ENCODE assay signal across 21 cellular contexts in the genomic region with DNA sequence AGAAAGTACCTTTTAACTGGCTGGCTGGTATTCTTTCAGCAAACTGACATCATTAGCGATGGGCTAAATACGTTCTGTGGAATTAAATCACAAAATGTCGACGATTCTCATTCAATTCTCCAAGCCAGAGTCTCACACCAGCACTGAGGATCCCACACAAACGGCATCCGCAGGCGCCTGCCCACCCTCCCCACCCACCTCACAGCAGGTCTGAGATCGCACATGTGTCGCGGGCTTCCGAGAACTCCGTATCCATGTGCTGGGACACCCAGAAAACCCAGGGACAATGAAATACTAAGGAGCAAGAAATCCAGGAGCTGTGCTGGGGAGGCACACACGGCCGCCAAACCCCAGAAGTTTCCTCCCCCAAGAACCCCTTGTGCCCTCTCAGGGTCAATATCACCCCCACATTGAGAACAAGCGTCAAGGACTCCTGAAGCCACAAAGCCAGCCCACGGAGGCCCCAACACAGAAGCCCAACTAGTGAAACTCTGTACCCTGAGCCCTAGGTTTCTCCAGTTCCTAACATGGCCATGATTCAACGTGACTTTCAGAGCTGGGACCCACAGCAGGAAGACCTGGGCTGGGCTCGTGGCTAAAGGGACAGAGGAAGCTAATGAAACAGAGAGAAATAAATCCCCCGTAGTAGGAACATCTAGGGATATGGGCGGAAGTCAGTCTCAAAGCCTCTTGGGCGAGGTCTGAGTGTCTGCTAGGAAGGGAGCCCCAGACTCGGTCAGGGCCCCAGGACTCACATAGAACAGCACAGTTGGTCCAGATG. TPM values are rescaled to one million over a fixed set of nuclear protein-coding genes. Genes with fewer than 3 reads are reported as not detected.
DNase-seq lines count a peak whose midpoint lies in the region; ATAC-seq, FAIRE-seq and TF ChIP-seq lines count a peak whose summit lies in the region.
"Had no signal": no experiment of that assay in that cellular context is flagged by ENCODE, and none has a peak within 500 bp of the region (broad histone marks: within the 10 kb centered on the region; RNA-seq: fewer than 3 reads in every experiment).

No MANE protein-coding gene starts in this region.

- H3K9ac ChIP-seq in HepG2 (ENCODE audit: insufficient read depth, low read depth, low read length) = no peak overlapping the region

- H3K4me3 ChIP-seq in HepG2 (replicated peaks in 1 of 3; ENCODE audit: insufficient read depth in 1 of 3, low read depth in 2 of 3, low read length in 3 of 3) = no peak overlapping the region
- H3K4me3 ChIP-seq: left lung had no signal

- POLR2A ChIA-PET in activated CD4-positive, alpha-beta memory T cell treated with anti-CD3 and anti-CD28 coated beads for 36 hours (lab: Charles Lee) = no interaction called here
- POLR2A ChIA-PET in HepG2 (lab: Yijun Ruan, JAX) = no interaction called here

- 83% methylated on average over 20 of the region's 22 CpGs for WGBS in HepG2 (ENCODE audit: low lambda C conversion rate)

- in situ Hi-C loops in HepG2 (cut with HindIII; ENCODE audit: extremely low pct_ligation_motif_present, low pct_unique_long_range_greater_than_20kb) = no loop called here

- no peaks in the 10 kb centered on the region for H3K9me3 ChIP-seq in HepG2 (ENCODE audit: low read length)
- H3K9me3 ChIP-seq: left lung had no signal

- H3K4me1 ChIP-seq in HepG2 (ENCODE audit: insufficient read depth, low read length) = peaks cover 90% of the 10 kb centered on the region

- peak overlapping the region; percentile 95 for H3K27ac ChIP-seq in HepG2 (ENCODE audit: extremely low read length, insufficient read depth, low read length)

- H2AFZ ChIP-seq in HepG2 (ENCODE audit: low read length) = no peak overlapping the region

- CTCF ChIA-PET in activated CD4-positive, alpha-beta memory T cell treated with anti-CD3 and anti-CD28 coated beads for 36 hours (lab: Charles Lee) = no interaction called here
- CTCF ChIA-PET in HepG2 (lab: Yijun Ruan, JAX; ENCODE audit: low intra/inter-chr PET ratio, low total read pairs) = no interaction called here

- no peaks in the 10 kb centered on the region for H3K36me3 Mint-ChIP-seq in activated CD4-positive, alpha-beta memory T cell treated with anti-CD3 and anti-CD28 coated beads for 36 hours
- no peaks in the 10 kb centered on the region for H3K36me3 Mint-ChIP-seq in stimulated activated effector memory CD8-positive, alpha-beta T cell treated with anti-CD3 and anti-CD28 coated beads, Interleukin-12 subunit alpha, Interleukin-12 subunit beta, amount 100 ng/mL, for 72 hours
- H3K36me3 Mint-ChIP-seq: activated naive CD8-positive, alpha-beta T cell treated with anti-CD3 and anti-CD28 coated beads, Interleukin-2, amount 10 ng/mL, durations not matched to agents 7 days and 5 days had no signal

- TF ChIP-seq RAD21 in HepG2 (CRISPR knock-in tag; IDR thresholded peaks at IDR 0.05) = no peak

- ATAC-seq in HepG2 (no peak), GM18858 (IDR thresholded peaks at IDR 0.05; ENCODE audit: unreplicated experiment) (no peak), GM18909 (IDR thresholded peaks at IDR 0.05; ENCODE audit: poor library complexity, unreplicated experiment) (no peak), HG03139 (IDR thresholded peaks at IDR 0.05; ENCODE audit: unreplicated experiment) (no peak)
- ATAC-seq in stimulated activated effector memory CD8-positive, alpha-beta T cell treated with anti-CD3 and anti-CD28 coated beads, Interleukin-12 subunit alpha, Interleukin-12 subunit beta, amount 100 ng/mL, for 72 hours = no peak
- ATAC-seq: HCT116, left lung, T-helper 17 cell had no signal

- TF ChIP-seq CTCF in HepG2 (CRISPR knock-in tag; IDR thresholded peaks at IDR 0.05) = no peak

- no peaks in the 10 kb centered on the region for H3K27me3 Mint-ChIP-seq in activated CD4-positive, alpha-beta memory T cell treated with anti-CD3 and anti-CD28 coated beads for 36 hours
- H3K27me3 Mint-ChIP-seq: activated naive CD8-positive, alpha-beta T cell treated with anti-CD3 and anti-CD28 coated beads, Interleukin-2, amount 10 ng/mL, durations not matched to agents 7 days and 5 days; stimulated activated naive CD8-positive, alpha-beta T cell treated with anti-CD3 and anti-CD28 coated beads, Interleukin-15, amount 100 ng/mL, for 72 hours; T-helper 17 cell had no signal

- TF ChIP-seq POLR2A in GM12892 (IDR thresholded peaks at IDR 0.05; ENCODE audit: low read depth, low read length) = no peak
- TF ChIP-seq POLR2A in HepG2 (IDR thresholded peaks at IDR 0.05; ENCODE audit: insufficient read depth in 1 of 2, low read depth in 2 of 2, low read length in 2 of 2) = no peak

- BruUV-seq in HepG2 (replicated peaks; lab: Mats Ljungman, UMichigan) = no TSS peak

- H3K4me1 Mint-ChIP-seq in activated CD4-positive, alpha-beta memory T cell treated with anti-CD3 and anti-CD28 coated beads for 36 hours (ENCODE audit: low read depth) = peaks cover 19% of the 10 kb centered on the region
- peaks cover 24% of the 10 kb centered on the region for H3K4me1 Mint-ChIP-seq in stimulated activated effector memory CD8-positive, alpha-beta T cell treated with anti-CD3 and anti-CD28 coated beads, Interleukin-12 subunit alpha, Interleukin-12 subunit beta, amount 100 ng/mL, for 72 hours

- H3K36me3 ChIP-seq in HepG2 (replicated peaks in 1 of 2; ENCODE audit: control insufficient read depth in 1 of 2, insufficient read depth in 2 of 2, low read length in 2 of 2) = peaks cover 2% of the 10 kb centered on the region in 2 experiments; a peak in 1 of 5 replicates

- H3K27ac Mint-ChIP-seq in activated CD4-positive, alpha-beta memory T cell treated with anti-CD3 and anti-CD28 coated beads for 36 hours = no peak overlapping the region
- peak overlapping the region; percentile 48 for H3K27ac Mint-ChIP-seq in stimulated activated effector memory CD8-positive, alpha-beta T cell treated with anti-CD3 and anti-CD28 coated beads, Interleukin-12 subunit alpha, Interleukin-12 subunit beta, amount 100 ng/mL, for 72 hours
- H3K27ac Mint-ChIP-seq: activated naive CD8-positive, alpha-beta T cell treated with anti-CD3 and anti-CD28 coated beads, Interleukin-2, amount 10 ng/mL, durations not matched to agents 7 days and 5 days; T-helper 17 cell had no signal

- no peaks in the 10 kb centered on the region for H3K27me3 ChIP-seq in HepG2 (ENCODE audit: control insufficient read depth in 1 of 2, insufficient read depth in 2 of 2, low read length in 2 of 2)
- H3K27me3 ChIP-seq: left lung had no signal

- FAIRE-seq in GM12892 (lab: Jason Lieb, UNC) (no peak), HepG2 (lab: Jason Lieb, UNC) (no peak)
- FAIRE-seq: endometrium had no signal

- H3K9me3 Mint-ChIP-seq in activated CD4-positive, alpha-beta memory T cell treated with anti-CD3 and anti-CD28 coated beads for 36 hours = no peaks in the 10 kb centered on the region
- no peaks in the 10 kb centered on the region for H3K9me3 Mint-ChIP-seq in stimulated activated effector memory CD8-positive, alpha-beta T cell treated with anti-CD3 and anti-CD28 coated beads, Interleukin-12 subunit alpha, Interleukin-12 subunit beta, amount 100 ng/mL, for 72 hours
- H3K9me3 Mint-ChIP-seq: activated naive CD8-positive, alpha-beta T cell treated with anti-CD3 and anti-CD28 coated beads, Interleukin-2, amount 10 ng/mL, durations not matched to agents 7 days and 5 days; stimulated activated naive CD8-positive, alpha-beta T cell treated with anti-CD3 and anti-CD28 coated beads, Interleukin-15, amount 100 ng/mL, for 72 hours had no signal

- H4K20me1 ChIP-seq in HepG2 (ENCODE audit: insufficient read depth, low read length) = no peaks in the 10 kb centered on the region; the same call in 1 of the 2 replicates

- 0 out of 2 replicates have a peak overlapping the region, but pooled peaks have one; percentile 10 for H3K4me2 ChIP-seq in HepG2 (ENCODE audit: low read depth, low read length)

- peaks cover 83% of the 10 kb centered on the region for H3K79me2 ChIP-seq in HepG2 (ENCODE audit: insufficient read depth, low read length)

- DNase-seq in GM12892 (ENCODE audit: insufficient read length) (peak; percentile 2), HepG2 (ENCODE audit: low spot score) (no peak)
- peak; percentile 5 for DNase-seq in activated CD4-positive, alpha-beta memory T cell treated with anti-CD3 and anti-CD28 coated beads for 36 hours
- DNase-seq in stimulated activated effector memory CD8-positive, alpha-beta T cell treated with anti-CD3 and anti-CD28 coated beads, Interleukin-12 subunit alpha, Interleukin-12 subunit beta, amount 100 ng/mL, for 72 hours (ENCODE audit: low spot score in 2 of 2) = no peak
- DNase-seq: activated CD4-positive, CD25-positive, alpha-beta regulatory T cell treated with anti-CD3 and anti-CD28 coated beads, Interleukin-2, amount 50 U/mL, for 72 hours; activated naive CD8-positive, alpha-beta T cell treated with anti-CD3 and anti-CD28 coated beads, Interleukin-2, amount 10 ng/mL, durations not matched to agents 7 days and 5 days; activated T-cell treated with anti-CD3 and anti-CD28 coated beads for 4 hours; caudate nucleus; foreskin melanocyte; GDM1; NCI-H146; NCI-H446 treated with DMSO at 0.1 percent for 48 hours; SIG-M5; T-helper 17 cell had no signal

- TF ChIP-seq EP300 in HepG2 (IDR thresholded peaks at IDR 0.05; ENCODE audit: low read depth in 2 of 2, low read length in 2 of 2) = no peak
- no peak for TF ChIP-seq EP300 in HepG2 (CRISPR knock-in tag; IDR thresholded peaks at IDR 0.05; ENCODE audit: borderline replicate concordance)

- H3K4me3 Mint-ChIP-seq in activated CD4-positive, alpha-beta memory T cell treated with anti-CD3 and anti-CD28 coated beads for 36 hours = no peak overlapping the region
- H3K4me3 Mint-ChIP-seq in stimulated activated effector memory CD8-positive, alpha-beta T cell treated with anti-CD3 and anti-CD28 coated beads, Interleukin-12 subunit alpha, Interleukin-12 subunit beta, amount 100 ng/mL, for 72 hours = no peak overlapping the region
- H3K4me3 Mint-ChIP-seq: activated naive CD8-positive, alpha-beta T cell treated with anti-CD3 and anti-CD28 coated beads, Interleukin-2, amount 10 ng/mL, durations not matched to agents 7 days and 5 days; stimulated activated naive CD8-positive, alpha-beta T cell treated with anti-CD3 and anti-CD28 coated beads, Interleukin-15, amount 100 ng/mL, for 72 hours; T-helper 17 cell had no signal

- intact Hi-C loops in activated CD4-positive, alpha-beta memory T cell treated with anti-CD3 and anti-CD28 coated beads for 36 hours (cut with micrococcal nuclease) = no loop called here
- intact Hi-C loops in HepG2 (cut with micrococcal nuclease; ENCODE audit: unreplicated experiment) = loop anchor here (10.0 kb wide), 1 partner anchor 83 kb away; the partner anchor contains the start of gene BRSK2

RNA-seq across cellular contexts. Expression of gene TOLLIP, which starts 8.0 kb away (rescaled TPM):
- polyA plus RNA-seq in GM12892 (2012; ENCODE audit: missing spikeins) = 8.1 TPM
- total RNA-seq in activated CD4-positive, alpha-beta memory T cell treated with anti-CD3 and anti-CD28 coated beads for 36 hours = 10 to 100 TPM; 30.0 to 32.1 TPM
- total RNA-seq in HepG2 (2016; rRNA removed; fragmentation: Illumina TruSeq; extraction: Trizol) = 19.4 and 25.9 TPM in 2 replicates
- 21.8 and 24.1 TPM in 2 replicates for total RNA-seq in HepG2 (2016; cell fraction: cytosol; rRNA removed; fragmentation: Illumina TruSeq; extraction: Trizol; ENCODE audit: low read depth)
- 18.0 and 24.4 TPM in 2 replicates for total RNA-seq in HepG2 (2016; cell fraction: insoluble cytoplasmic fraction; rRNA removed; fragmentation: Illumina TruSeq; extraction: Trizol)
- 16.0 and 17.9 TPM in 2 replicates for total RNA-seq in HepG2 (2016; cell fraction: membrane; rRNA removed; fragmentation: Illumina TruSeq; extraction: Trizol)
- 11.3 and 14.6 TPM in 2 replicates for total RNA-seq in HepG2 (2016; cell fraction: nucleus; rRNA removed; fragmentation: Illumina TruSeq; extraction: Trizol)
- polyA plus RNA-seq in HepG2 (2011; rRNA removed) = 44.2 and 47.5 TPM in 2 replicates
- 27.1 and 38.7 TPM in 2 replicates for polyA plus RNA-seq in HepG2 (2011; cell fraction: cytosol; rRNA removed)
- polyA plus RNA-seq in HepG2 (2011; cell fraction: nucleus; rRNA removed) = 59.6 and 61.9 TPM in 2 replicates
- 31.4 and 32.5 TPM in 2 replicates for polyA plus RNA-seq in HepG2 (2012)
- polyA plus RNA-seq in HepG2 (2016; cell fraction: cytosol; fragmentation: Illumina TruSeq; extraction: Trizol; ENCODE audit: low read depth) = 23.1 and 26.1 TPM in 2 replicates
- polyA plus RNA-seq in HepG2 (2016; cell fraction: insoluble cytoplasmic fraction; fragmentation: Illumina TruSeq; extraction: Trizol; ENCODE audit: low read depth) = 40.7 and 53.4 TPM in 2 replicates
- polyA plus RNA-seq in HepG2 (2016; cell fraction: membrane; fragmentation: Illumina TruSeq; extraction: Trizol; ENCODE audit: low read depth) = 25.9 and 29.3 TPM in 2 replicates
- polyA plus RNA-seq in HepG2 (2016; cell fraction: nucleus; fragmentation: Illumina TruSeq; extraction: Trizol; ENCODE audit: insufficient read depth, low read depth) = 27.5 and 35.7 TPM in 2 replicates
- polyA minus RNA-seq in HepG2 (2011; rRNA and poly(A)+ RNA removed; ENCODE audit: low replicate concordance) = 19.2 and 101 TPM in 2 replicates
- 14.2 and 15.4 TPM in 2 replicates for polyA minus RNA-seq in HepG2 (2011; cell fraction: cytosol; rRNA and poly(A)+ RNA removed)
- polyA minus RNA-seq in HepG2 (2011; cell fraction: nucleus; rRNA and poly(A)+ RNA removed) = 17.4 and 24.5 TPM in 2 replicates

Comparison
In these comparisons a context has a peak if more than half of its experiments do, and no peak if none do; other contexts are left out.
1. DNase-seq: peak in GM12892 (single experiment) and activated CD4-positive, alpha-beta memory T cell treated with anti-CD3 and anti-CD28 coated beads for 36 hours (single experiment); none in HepG2 (single experiment) and stimulated activated effector memory CD8-positive, alpha-beta T cell treated with anti-CD3 and anti-CD28 coated beads, Interleukin-12 subunit alpha, Interleukin-12 subunit beta, amount 100 ng/mL, for 72 hours (0 of 2).